ENCODE assay signal across 8 cellular contexts in genomic region chr19:55386515-55386947, GRCh38. TPM values are rescaled to one million over a fixed set of nuclear protein-coding genes. Genes with fewer than 3 reads are reported as not detected.
A peak's percentile ranks its signal among the peaks of the same experiment; 100 is the strongest.
DNase-seq lines count a peak whose midpoint lies in the region; ATAC-seq, FAIRE-seq and TF ChIP-seq lines count a peak whose summit lies in the region.

No MANE protein-coding gene starts in this region.

- H3K9me3 ChIP-seq in BLaER1: no peaks in the 10 kb centered on the region
- H3K9me3 ChIP-seq in MM.1S (replicated peaks; ENCODE audit: insufficient read depth, low read length): no peaks in the 10 kb centered on the region

- no peak for ATAC-seq in natural killer cell treated with Interleukin-12 subunit alpha and Interleukin-12 subunit beta and Interleukin-15 and Interleukin-18, amount 100 ng/mL, for 72 hours

- peaks cover 10% of the 10 kb centered on the region for H3K27me3 Mint-ChIP-seq in dendritic cell treated with granulocyte-macrophage colony-stimulating factor and Interleukin-4, amounts not matched to agents 40 ng/mL and 50 ng/mL, for 4 days
- H3K27me3 Mint-ChIP-seq in natural killer cell treated with Interleukin-12 subunit alpha and Interleukin-12 subunit beta and Interleukin-15 and Interleukin-18, amount 100 ng/mL, for 72 hours: no peaks in the 10 kb centered on the region

- peak overlapping the region; percentile 96 for H3K27ac ChIP-seq in BLaER1
- no peak overlapping the region for H3K27ac ChIP-seq in MM.1S (ENCODE audit: low read length)

- peaks cover 60% of the 10 kb centered on the region for H3K36me3 Mint-ChIP-seq in dendritic cell treated with granulocyte-macrophage colony-stimulating factor and Interleukin-4, amounts not matched to agents 40 ng/mL and 50 ng/mL, for 4 days (ENCODE audit: low read depth)
- H3K36me3 Mint-ChIP-seq in natural killer cell treated with Interleukin-12 subunit alpha and Interleukin-12 subunit beta and Interleukin-15 and Interleukin-18, amount 100 ng/mL, for 72 hours: peaks cover 11% of the 10 kb centered on the region

- peaks cover 73% of the 10 kb centered on the region for H3K4me1 Mint-ChIP-seq in dendritic cell treated with granulocyte-macrophage colony-stimulating factor and Interleukin-4, amounts not matched to agents 40 ng/mL and 50 ng/mL, for 4 days (ENCODE audit: low read depth)
- H3K4me1 Mint-ChIP-seq in natural killer cell treated with Interleukin-12 subunit alpha and Interleukin-12 subunit beta and Interleukin-15 and Interleukin-18, amount 100 ng/mL, for 72 hours (ENCODE audit: low read depth in 2 of 2): peaks cover 62% of the 10 kb centered on the region in 2 donors

- no peaks in the 10 kb centered on the region for H3K9me3 Mint-ChIP-seq in dendritic cell treated with granulocyte-macrophage colony-stimulating factor and Interleukin-4, amounts not matched to agents 40 ng/mL and 50 ng/mL, for 4 days
- H3K9me3 Mint-ChIP-seq in natural killer cell treated with Interleukin-12 subunit alpha and Interleukin-12 subunit beta and Interleukin-15 and Interleukin-18, amount 100 ng/mL, for 72 hours: no peaks in the 10 kb centered on the region

- H3K4me2 ChIP-seq in BLaER1: peak overlapping the region; percentile 96
- H3K4me2 ChIP-seq in MM.1S (ENCODE audit: low read depth, low read length): peak overlapping the region; percentile 98

- H3K4me1 ChIP-seq in BLaER1: peaks cover 76% of the 10 kb centered on the region
- H3K4me1 ChIP-seq in MM.1S (ENCODE audit: low read length): peaks cover 29% of the 10 kb centered on the region

- H2AFZ ChIP-seq in MM.1S (ENCODE audit: low read length): no peak overlapping the region

- peaks cover 52% of the 10 kb centered on the region for H3K36me3 ChIP-seq in BLaER1
- peaks cover 19% of the 10 kb centered on the region for H3K36me3 ChIP-seq in MM.1S (replicated peaks; ENCODE audit: insufficient read depth, low read length)

- H3K27me3 ChIP-seq in BLaER1 (no peaks in the 10 kb centered on the region), MM.1S (replicated peaks; ENCODE audit: insufficient read depth, low read length) (no peaks in the 10 kb centered on the region)

- peak overlapping the region; percentile 91 for H3K4me3 Mint-ChIP-seq in dendritic cell treated with granulocyte-macrophage colony-stimulating factor and Interleukin-4, amounts not matched to agents 40 ng/mL and 50 ng/mL, for 4 days
- peak overlapping the region; percentile 98 for H3K4me3 Mint-ChIP-seq in natural killer cell treated with Interleukin-12 subunit alpha and Interleukin-12 subunit beta and Interleukin-15 and Interleukin-18, amount 100 ng/mL, for 72 hours

- H3K79me2 ChIP-seq in MM.1S (ENCODE audit: low read length): peaks cover 67% of the 10 kb centered on the region

- no peak for TF ChIP-seq CTCF in MM.1S (IDR thresholded peaks at IDR 0.05; ENCODE audit: low read length)

- DNase-seq in MM.1S: no peak
- DNase-seq in natural killer cell treated with Interleukin-12 subunit alpha and Interleukin-12 subunit beta and Interleukin-15 and Interleukin-18, amount 100 ng/mL, for 72 hours (ENCODE audit: low spot score): no peak
- DNase-seq in RCC 7860 (ENCODE audit: low spot score): no peak
- DNase-seq in midbrain (lab: John Stamatoyannopoulos, UW): no peak
- DNase-seq in NCI-H146 (lab: John Stamatoyannopoulos, UW): no peak
- no peak for DNase-seq in NCI-H2029 treated with DMSO at 0.1 percent for 48 hours (lab: John Stamatoyannopoulos, UW)

- intact Hi-C loops in dendritic cell treated with granulocyte-macrophage colony-stimulating factor and Interleukin-4, amounts not matched to agents 40 ng/mL and 50 ng/mL, for 4 days (cut with micrococcal nuclease): loop anchor here (5.0 kb wide), 2 partner anchors 49 to 94 kb away; partner anchors contain the start of gene KMT5C

- H3K9me2 ChIP-seq in MM.1S (replicated peaks; ENCODE audit: insufficient read depth, low read length): no peaks in the 10 kb centered on the region

- H3K27ac Mint-ChIP-seq in dendritic cell treated with granulocyte-macrophage colony-stimulating factor and Interleukin-4, amounts not matched to agents 40 ng/mL and 50 ng/mL, for 4 days: peak overlapping the region; percentile 95
- H3K27ac Mint-ChIP-seq in natural killer cell treated with Interleukin-12 subunit alpha and Interleukin-12 subunit beta and Interleukin-15 and Interleukin-18, amount 100 ng/mL, for 72 hours: peak overlapping the region; percentile 98 to 99

- FAIRE-seq in RCC 7860 (lab: Jason Lieb, UNC): no peak

- H3K4me3 ChIP-seq in BLaER1 (peak overlapping the region; percentile 92), MM.1S (ENCODE audit: low read length) (peak overlapping the region; percentile 91)

- H3K9ac ChIP-seq in BLaER1 (peak overlapping the region; percentile 99), MM.1S (ENCODE audit: low read length) (peak overlapping the region; percentile 94)

- peaks cover 58% of the 10 kb centered on the region for H4K20me1 ChIP-seq in BLaER1
- peaks cover 41% of the 10 kb centered on the region for H4K20me1 ChIP-seq in MM.1S (ENCODE audit: insufficient read depth, low read length)

- peaks cover 74% of the 10 kb centered on the region for H3F3A ChIP-seq in MM.1S (ENCODE audit: insufficient read depth, low read length)

RNA-seq across cellular contexts. Expression of gene RPL28, which starts 0.8 kb away (rescaled TPM):
- total RNA-seq in natural killer cell treated with Interleukin-12 subunit alpha and Interleukin-12 subunit beta and Interleukin-15 and Interleukin-18, amount 100 ng/mL, for 72 hours: 1,000 to 10,000 TPM; 1,106 to 1,518 TPM

RNA-seq across cellular contexts. Expression of gene TMEM238, which starts 2.4 kb away (rescaled TPM):
- total RNA-seq in natural killer cell treated with Interleukin-12 subunit alpha and Interleukin-12 subunit beta and Interleukin-15 and Interleukin-18, amount 100 ng/mL, for 72 hours: 1 to 10 TPM; 5.2 to 8.3 TPM

RNA-seq across cellular contexts. Expression of gene TMEM190, which starts 9.9 kb away (rescaled TPM):
- not detected for total RNA-seq in natural killer cell treated with Interleukin-12 subunit alpha and Interleukin-12 subunit beta and Interleukin-15 and Interleukin-18, amount 100 ng/mL, for 72 hours

RNA-seq across cellular contexts. Expression of gene IL11, which starts 16.3 kb away (rescaled TPM):
- under 1 TPM in 1 of 2 donors, not detected in 1; 0.78 TPM for total RNA-seq in natural killer cell treated with Interleukin-12 subunit alpha and Interleukin-12 subunit beta and Interleukin-15 and Interleukin-18, amount 100 ng/mL, for 72 hours

RNA-seq across cellular contexts. Expression of gene UBE2S, which starts 21.1 kb away (rescaled TPM):
- total RNA-seq in natural killer cell treated with Interleukin-12 subunit alpha and Interleukin-12 subunit beta and Interleukin-15 and Interleukin-18, amount 100 ng/mL, for 72 hours: 100 to 1,000 TPM; 247 to 423 TPM
